In the genomic region with DNA sequence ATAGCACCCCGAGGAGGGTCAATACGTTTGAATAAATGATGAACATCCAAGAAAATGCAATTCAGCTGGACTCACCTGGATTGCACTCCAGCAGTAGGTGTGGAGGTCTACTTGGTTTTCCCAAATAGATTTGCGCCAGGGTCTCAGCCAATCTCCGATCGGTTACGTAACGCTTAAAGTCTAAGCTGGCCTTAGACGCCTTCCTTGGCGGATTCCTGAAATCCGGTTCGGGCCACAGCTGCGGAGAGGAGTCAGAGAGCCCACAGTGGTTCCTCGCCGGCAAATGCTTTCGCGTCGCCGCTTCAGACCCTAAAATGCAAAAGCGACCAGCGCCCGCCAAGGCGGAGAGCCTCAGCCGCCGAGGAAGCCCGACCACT, we compare ENCODE assay signal across 1 cellular context.
TF ChIP-seq lines count a peak whose summit lies in the region.

No MANE protein-coding gene starts in this region.

TF ChIP-seq in SK-N-SH, 30 proteins besides CTCF, POLR2A, EP300 and RAD21:
- TF ChIP-seq, protein P1, sequence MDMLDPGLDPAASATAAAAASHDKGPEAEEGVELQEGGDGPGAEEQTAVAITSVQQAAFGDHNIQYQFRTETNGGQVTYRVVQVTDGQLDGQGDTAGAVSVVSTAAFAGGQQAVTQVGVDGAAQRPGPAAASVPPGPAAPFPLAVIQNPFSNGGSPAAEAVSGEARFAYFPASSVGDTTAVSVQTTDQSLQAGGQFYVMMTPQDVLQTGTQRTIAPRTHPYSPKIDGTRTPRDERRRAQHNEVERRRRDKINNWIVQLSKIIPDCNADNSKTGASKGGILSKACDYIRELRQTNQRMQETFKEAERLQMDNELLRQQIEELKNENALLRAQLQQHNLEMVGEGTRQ (IDR thresholded peaks at IDR 0.05; ENCODE audit: borderline replicate concordance, low read depth, low read length): no peak
- TF ChIP-seq POLR2AphosphoS5 (IDR thresholded peaks at IDR 0.05; ENCODE audit: low read depth, low read length) (no peak), REST (IDR thresholded peaks at IDR 0.05; ENCODE audit: low read depth, low read length) (no peak), SIN3A (IDR thresholded peaks at IDR 0.05; ENCODE audit: borderline replicate concordance, low read depth, low read length) (no peak), GABPA (IDR thresholded peaks at IDR 0.05; ENCODE audit: low read depth) (no peak), MEF2A (IDR thresholded peaks at IDR 0.05; ENCODE audit: borderline replicate concordance, low read depth) (no peak), RXRA (IDR thresholded peaks at IDR 0.05; ENCODE audit: borderline replicate concordance, low read depth) (no peak), TEAD4 (IDR thresholded peaks at IDR 0.05; ENCODE audit: borderline replicate concordance, insufficient read depth) (no peak), TCF12 (IDR thresholded peaks at IDR 0.05) (no peak), EZH2phosphoT487 (IDR thresholded peaks at IDR 0.05; ENCODE audit: borderline replicate concordance, low read depth) (no peak), YY1 (IDR thresholded peaks at IDR 0.05; ENCODE audit: low read depth) (no peak)
- TF ChIP-seq, protein P2, sequence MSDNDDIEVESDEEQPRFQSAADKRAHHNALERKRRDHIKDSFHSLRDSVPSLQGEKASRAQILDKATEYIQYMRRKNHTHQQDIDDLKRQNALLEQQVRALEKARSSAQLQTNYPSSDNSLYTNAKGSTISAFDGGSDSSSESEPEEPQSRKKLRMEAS (IDR thresholded peaks at IDR 0.05; ENCODE audit: low read depth): no peak
- TF ChIP-seq, protein P3, sequence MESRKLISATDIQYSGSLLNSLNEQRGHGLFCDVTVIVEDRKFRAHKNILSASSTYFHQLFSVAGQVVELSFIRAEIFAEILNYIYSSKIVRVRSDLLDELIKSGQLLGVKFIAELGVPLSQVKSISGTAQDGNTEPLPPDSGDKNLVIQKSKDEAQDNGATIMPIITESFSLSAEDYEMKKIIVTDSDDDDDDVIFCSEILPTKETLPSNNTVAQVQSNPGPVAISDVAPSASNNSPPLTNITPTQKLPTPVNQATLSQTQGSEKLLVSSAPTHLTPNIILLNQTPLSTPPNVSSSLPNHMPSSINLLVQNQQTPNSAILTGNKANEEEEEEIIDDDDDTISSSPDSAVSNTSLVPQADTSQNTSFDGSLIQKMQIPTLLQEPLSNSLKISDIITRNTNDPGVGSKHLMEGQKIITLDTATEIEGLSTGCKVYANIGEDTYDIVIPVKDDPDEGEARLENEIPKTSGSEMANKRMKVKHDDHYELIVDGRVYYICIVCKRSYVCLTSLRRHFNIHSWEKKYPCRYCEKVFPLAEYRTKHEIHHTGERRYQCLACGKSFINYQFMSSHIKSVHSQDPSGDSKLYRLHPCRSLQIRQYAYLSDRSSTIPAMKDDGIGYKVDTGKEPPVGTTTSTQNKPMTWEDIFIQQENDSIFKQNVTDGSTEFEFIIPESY (IDR thresholded peaks at IDR 0.05; ENCODE audit: borderline replicate concordance, low read depth): no peak
- TF ChIP-seq, protein P4, sequence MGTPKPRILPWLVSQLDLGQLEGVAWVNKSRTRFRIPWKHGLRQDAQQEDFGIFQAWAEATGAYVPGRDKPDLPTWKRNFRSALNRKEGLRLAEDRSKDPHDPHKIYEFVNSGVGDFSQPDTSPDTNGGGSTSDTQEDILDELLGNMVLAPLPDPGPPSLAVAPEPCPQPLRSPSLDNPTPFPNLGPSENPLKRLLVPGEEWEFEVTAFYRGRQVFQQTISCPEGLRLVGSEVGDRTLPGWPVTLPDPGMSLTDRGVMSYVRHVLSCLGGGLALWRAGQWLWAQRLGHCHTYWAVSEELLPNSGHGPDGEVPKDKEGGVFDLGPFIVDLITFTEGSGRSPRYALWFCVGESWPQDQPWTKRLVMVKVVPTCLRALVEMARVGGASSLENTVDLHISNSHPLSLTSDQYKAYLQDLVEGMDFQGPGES (IDR thresholded peaks at IDR 0.05; ENCODE audit: low read depth, low read length): no peak
TF ChIP-seq in SK-N-SH: peak in this region for 0.
